Comparison of ENCODE assay signal across 30 cellular contexts in the genomic region with DNA sequence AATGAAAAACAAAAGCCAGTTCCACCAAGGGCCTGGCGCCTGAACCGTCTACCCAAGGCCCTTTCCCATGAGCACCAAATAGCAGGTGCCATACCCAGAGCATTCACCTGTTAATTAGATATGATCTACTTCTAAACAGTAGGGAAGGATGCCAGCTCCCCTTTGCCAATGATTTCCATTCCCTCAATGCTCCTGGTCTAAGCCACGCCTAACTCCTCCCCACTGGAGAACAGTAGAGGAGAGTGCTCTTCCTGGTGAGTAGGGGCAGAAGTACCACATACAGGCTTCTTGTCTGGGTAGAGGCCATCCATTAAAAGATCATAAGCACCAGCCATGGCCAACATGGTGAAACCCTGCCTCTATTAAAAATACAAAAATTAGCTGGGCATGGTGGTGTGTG. TPM values are rescaled to one million over a fixed set of nuclear protein-coding genes. Genes with fewer than 3 reads are reported as not detected.
A peak's percentile ranks its signal among the peaks of the same experiment; 100 is the strongest.
DNase-seq lines count a peak whose midpoint lies in the region; ATAC-seq and TF ChIP-seq lines count a peak whose summit lies in the region.
"Had no signal": no experiment of that assay in that cellular context is flagged by ENCODE, and none has a peak within 500 bp of the region (broad histone marks: within the 10 kb centered on the region; RNA-seq: fewer than 3 reads in every experiment).

No MANE protein-coding gene starts in this region.

- peaks cover 12% of the 10 kb centered on the region for H3K36me3 Mint-ChIP-seq in CD4-positive, alpha-beta T cell (ENCODE audit: low read depth)
- peaks cover 19% of the 10 kb centered on the region for H3K36me3 Mint-ChIP-seq in dendritic cell treated with granulocyte-macrophage colony-stimulating factor and Interleukin-4, amounts not matched to agents 40 ng/mL and 50 ng/mL, for 4 days (ENCODE audit: low read depth)
- H3K36me3 Mint-ChIP-seq: naive B cell had no signal

- H3K36me3 ChIP-seq in spleen (no peaks in the 10 kb centered on the region), thyroid gland (no peaks in the 10 kb centered on the region)
- H3K36me3 ChIP-seq: esophagus squamous epithelium, heart left ventricle, left ventricle myocardium inferior, prostate gland had no signal

- no peak for TF ChIP-seq CTCF in CD4-positive, alpha-beta T cell (IDR thresholded peaks at IDR 0.05)
- TF ChIP-seq CTCF in spleen (IDR thresholded peaks at IDR 0.05 in 8 of 11, conservative IDR thresholded peaks at IDR 0.05 in 3 of 11), result no peak
- no peak for TF ChIP-seq CTCF in thyroid gland (IDR thresholded peaks at IDR 0.05)

- no peaks in the 10 kb centered on the region for H3K9me3 ChIP-seq in CD4-positive, alpha-beta T cell (ENCODE audit: control insufficient read depth, low read length)
- H3K9me3 ChIP-seq in spleen, result no peaks in the 10 kb centered on the region
- no peaks in the 10 kb centered on the region for H3K9me3 ChIP-seq in thyroid gland
- H3K9me3 ChIP-seq: esophagus squamous epithelium, heart left ventricle, left ventricle myocardium inferior, prostate gland had no signal

- H3K27ac Mint-ChIP-seq in CD4-positive, alpha-beta T cell, result peak overlapping the region; percentile 8
- H3K27ac Mint-ChIP-seq in dendritic cell treated with granulocyte-macrophage colony-stimulating factor and Interleukin-4, amounts not matched to agents 40 ng/mL and 50 ng/mL, for 4 days, result peak overlapping the region; percentile 50

- no peak for ATAC-seq in CD4-positive, alpha-beta T cell (ENCODE audit: poor library complexity)
- ATAC-seq: activated CD4-positive, CD25-positive, alpha-beta regulatory T cell treated with anti-CD3 and anti-CD28 coated beads, Interleukin-2, amount 50 U/mL, for 24 hours; foreskin keratinocyte; heart left ventricle; Panc1 had no signal

- intact Hi-C loops in CD4-positive, alpha-beta T cell (cut with DNase I, micrococcal nuclease), result no loop called here
- intact Hi-C loops in dendritic cell treated with granulocyte-macrophage colony-stimulating factor and Interleukin-4, amounts not matched to agents 40 ng/mL and 50 ng/mL, for 4 days (cut with micrococcal nuclease), result no loop called here
- intact Hi-C loops in spleen (cut with DNase I; ENCODE audit: low total_unique reads), result no loop called here
- intact Hi-C loops in head of caudate nucleus (cut with DNase I), result no loop called here
- intact Hi-C loops in thyroid gland (cut with DNase I), result no loop called here

- WGBS in spleen, 5 donors, result 81 to 97% (median 97%) methylated on average over 3 of the region's 3 CpGs
- WGBS in thyroid gland, 2 donors, result 94 to 99% methylated on average over 3 of the region's 3 CpGs

- no peaks in the 10 kb centered on the region for H3K27me3 ChIP-seq in CD4-positive, alpha-beta T cell (ENCODE audit: control insufficient read depth, insufficient read depth, low read length)
- H3K27me3 ChIP-seq in spleen (replicated peaks in 1 of 7), result no peaks in the 10 kb centered on the region
- H3K27me3 ChIP-seq in thyroid gland, result no peaks in the 10 kb centered on the region
- H3K27me3 ChIP-seq: esophagus squamous epithelium, foreskin keratinocyte, heart left ventricle had no signal

- no peak overlapping the region for H3K4me3 Mint-ChIP-seq in CD4-positive, alpha-beta T cell
- H3K4me3 Mint-ChIP-seq in dendritic cell treated with granulocyte-macrophage colony-stimulating factor and Interleukin-4, amounts not matched to agents 40 ng/mL and 50 ng/mL, for 4 days, result no peak overlapping the region

- H3K27me3 Mint-ChIP-seq in CD4-positive, alpha-beta T cell, result no peaks in the 10 kb centered on the region
- no peaks in the 10 kb centered on the region for H3K27me3 Mint-ChIP-seq in dendritic cell treated with granulocyte-macrophage colony-stimulating factor and Interleukin-4, amounts not matched to agents 40 ng/mL and 50 ng/mL, for 4 days
- H3K27me3 Mint-ChIP-seq: naive B cell had no signal

- DNase-seq in CD4-positive, alpha-beta T cell, result no peak
- DNase-seq in NCI-H2029 treated with DMSO at 0.1 percent for 48 hours (lab: John Stamatoyannopoulos, UW) (peak; percentile 92), spleen (no peak), head of caudate nucleus (no peak), thyroid gland (no peak), HEK293T (ENCODE audit: extremely low spot score) (no peak)
- DNase-seq: ACHN; activated CD4-positive, alpha-beta T cell treated with anti-CD3 and anti-CD28 coated beads, Interleukin-2, amount 50 U/mL, for 48 hours; activated gamma-delta T cell treated with Interleukin-2 at 50 U/mL for 16 hours; activated T-cell treated with anti-CD3 and anti-CD28 coated beads, Interleukin-2, amount 50 U/mL, for 48 hours; dermis blood vessel endothelial cell; esophagus squamous epithelium; foreskin keratinocyte; H7; heart left ventricle; islet precursor cell; KG1; left ventricle myocardium inferior; naive B cell; NCI-H2171 treated with DMSO at 0.1 percent for 48 hours; NCI-H526 treated with DMSO at 0.1 percent for 48 hours; nucleus accumbens; SHP77; stimulated activated CD4-positive, alpha-beta T cell treated with anti-CD3 and anti-CD28 coated beads, Interleukin-4, amount 100 ng/mL, for 24 hours; stimulated activated naive CD4-positive, alpha-beta T cell treated with Interleukin-2 at 50 U/mL for 16 hours had no signal

- POLR2A ChIA-PET in CD4-positive, alpha-beta T cell (lab: Charles Lee), result no interaction called here
- POLR2A ChIA-PET in HEK293T (lab: Yijun Ruan, JAX), result interaction anchor here (1.4 kb wide), 1 partner anchor 41 kb away, joined by 3 read pairs; no protein-coding TSS in a partner anchor

- TF ChIP-seq POLR2A in spleen (IDR thresholded peaks at IDR 0.05) (no peak), thyroid gland (IDR thresholded peaks at IDR 0.05) (no peak)

- H3K4me1 ChIP-seq in spleen, result peaks cover 8 to 91% (median 55%) of the 10 kb centered on the region in 6 donors
- H3K4me1 ChIP-seq in thyroid gland, result peaks cover 45 to 74% of the 10 kb centered on the region in 2 donors

- CTCF ChIA-PET in CD4-positive, alpha-beta T cell (lab: Charles Lee), result no interaction called here
- CTCF ChIA-PET in HEK293T (lab: Yijun Ruan, JAX), result no interaction called here

- no peak overlapping the region for H3K27ac ChIP-seq in CD4-positive, alpha-beta T cell (ENCODE audit: low read depth, low read length)
- H3K27ac ChIP-seq in spleen (peak overlapping the region in 5 of 8 donors; percentile 74 to 89 (median 84)), thyroid gland (no peak overlapping the region)
- H3K27ac ChIP-seq: foreskin keratinocyte, HL-60, left ventricle myocardium inferior, prostate gland had no signal

- H3K4me1 Mint-ChIP-seq in CD4-positive, alpha-beta T cell (ENCODE audit: low read depth), result peaks cover 35% of the 10 kb centered on the region
- H3K4me1 Mint-ChIP-seq in dendritic cell treated with granulocyte-macrophage colony-stimulating factor and Interleukin-4, amounts not matched to agents 40 ng/mL and 50 ng/mL, for 4 days (ENCODE audit: low read depth), result peaks cover 69% of the 10 kb centered on the region

- H3K4me3 ChIP-seq in spleen (peak overlapping the region in 1 of 8 donors; percentile 46), thyroid gland (replicated peaks in 1 of 3) (no peak overlapping the region)
- H3K4me3 ChIP-seq: esophagus squamous epithelium, heart left ventricle, left ventricle myocardium inferior, prostate gland had no signal

- no peaks in the 10 kb centered on the region for H3K9me3 Mint-ChIP-seq in CD4-positive, alpha-beta T cell
- H3K9me3 Mint-ChIP-seq in dendritic cell treated with granulocyte-macrophage colony-stimulating factor and Interleukin-4, amounts not matched to agents 40 ng/mL and 50 ng/mL, for 4 days, result no peaks in the 10 kb centered on the region

TF ChIP-seq in HEK293T, 16 proteins besides CTCF, POLR2A, EP300 and RAD21:
- TF ChIP-seq BHLHE40 (IDR thresholded peaks at IDR 0.05; ENCODE audit: borderline replicate concordance) (no peak), SP1 (IDR thresholded peaks at IDR 0.05) (no peak), HDGF (IDR thresholded peaks at IDR 0.05; ENCODE audit: borderline replicate concordance) (no peak), ELF4 (IDR thresholded peaks at IDR 0.05) (no peak), TARDBP (IDR thresholded peaks at IDR 0.05) (no peak), NFRKB (IDR thresholded peaks at IDR 0.05) (no peak), FOXA1 (IDR thresholded peaks at IDR 0.05) (no peak), FOXK2 (IDR thresholded peaks at IDR 0.05) (no peak), FOXM1 (IDR thresholded peaks at IDR 0.05; ENCODE audit: borderline replicate concordance) (no peak), CTBP1 (IDR thresholded peaks at IDR 0.05; ENCODE audit: borderline replicate concordance) (no peak)
- TF ChIP-seq, protein P1, sequence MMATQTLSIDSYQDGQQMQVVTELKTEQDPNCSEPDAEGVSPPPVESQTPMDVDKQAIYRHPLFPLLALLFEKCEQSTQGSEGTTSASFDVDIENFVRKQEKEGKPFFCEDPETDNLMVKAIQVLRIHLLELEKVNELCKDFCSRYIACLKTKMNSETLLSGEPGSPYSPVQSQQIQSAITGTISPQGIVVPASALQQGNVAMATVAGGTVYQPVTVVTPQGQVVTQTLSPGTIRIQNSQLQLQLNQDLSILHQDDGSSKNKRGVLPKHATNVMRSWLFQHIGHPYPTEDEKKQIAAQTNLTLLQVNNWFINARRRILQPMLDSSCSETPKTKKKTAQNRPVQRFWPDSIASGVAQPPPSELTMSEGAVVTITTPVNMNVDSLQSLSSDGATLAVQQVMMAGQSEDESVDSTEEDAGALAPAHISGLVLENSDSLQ (IDR thresholded peaks at IDR 0.05), result no peak

RNA-seq across cellular contexts. Expression of a gene that starts 40.7 kb away (rescaled TPM):
- total RNA-seq in CD4-positive, alpha-beta T cell, result 10 to 100 TPM; 23.3 to 25.5 TPM
- total RNA-seq in spleen (10 to 100 TPM; 48.0 to 98.1 (median 78.2) TPM), thyroid gland (10 to 100 TPM; 75.4 to 90.1 (median 87.9) TPM)
- 10 to 100 TPM; 24.2 to 38.0 (median 25.1) TPM for polyA plus RNA-seq in spleen

Comparison
In these comparisons a context has a peak if more than half of its experiments do, and no peak if none do; other contexts are left out.
1. H3K27ac ChIP-seq: peak in spleen (5 of 8); none in CD4-positive, alpha-beta T cell (single experiment) and thyroid gland (0 of 3).